20 cellular contexts compared by ENCODE assay signal in the genomic region with DNA sequence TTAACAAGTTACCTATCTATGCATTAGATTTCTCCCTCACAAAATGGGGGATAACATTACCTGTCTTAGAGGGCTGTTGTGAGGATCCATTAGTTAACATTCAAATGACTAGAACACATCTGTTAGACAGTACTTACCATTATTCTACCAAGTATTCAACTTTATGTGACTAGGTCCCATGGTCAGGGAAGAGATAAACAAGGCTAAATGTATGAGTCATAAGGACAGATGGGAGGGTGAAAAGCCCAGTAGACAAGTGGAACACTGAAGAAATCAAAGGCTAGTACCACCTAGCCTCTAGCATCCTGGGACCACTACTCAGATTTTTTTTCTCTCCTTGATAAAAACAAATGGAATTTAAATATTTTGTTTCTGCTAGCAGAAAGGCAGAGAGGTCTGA. TPM values are rescaled to one million over a fixed set of nuclear protein-coding genes. Genes with fewer than 3 reads are reported as not detected.
A peak's percentile ranks its signal among the peaks of the same experiment; 100 is the strongest.
DNase-seq lines count a peak whose midpoint lies in the region; ATAC-seq and TF ChIP-seq lines count a peak whose summit lies in the region.
"Had no signal": no experiment of that assay in that cellular context is flagged by ENCODE, and none has a peak within 500 bp of the region (broad histone marks: within the 10 kb centered on the region; RNA-seq: fewer than 3 reads in every experiment).

No MANE protein-coding gene starts in this region.

- no peaks in the 10 kb centered on the region for H3K27me3 ChIP-seq in PC-3 (ENCODE audit: low read length)
- H3K27me3 ChIP-seq in osteoblast (ENCODE audit: insufficient read depth, low read length), result no peaks in the 10 kb centered on the region

- peak overlapping the region; percentile 26 for H3K4me3 Mint-ChIP-seq in endothelial cell (ENCODE audit: unreplicated experiment)
- H3K4me3 Mint-ChIP-seq: activated CD8-positive, alpha-beta T cell treated with anti-CD3 and anti-CD28 coated beads, Interleukin-2, amount 10 ng/mL, durations not matched to agents 7 days and 5 days; brain; CD4-positive, alpha-beta T cell; immature natural killer cell had no signal

- H3K4me2 ChIP-seq in PC-3 (ENCODE audit: low read length), result no peak overlapping the region
- no peak overlapping the region for H3K4me2 ChIP-seq in osteoblast (ENCODE audit: insufficient read depth, low read length)

- H3K36me3 Mint-ChIP-seq in endothelial cell (ENCODE audit: low read depth, unreplicated experiment), result peaks cover 17% of the 10 kb centered on the region

- BruUV-seq in PC-3 (replicated peaks; lab: Mats Ljungman, UMichigan), result no TSS peak

- H3K9me3 Mint-ChIP-seq in endothelial cell (ENCODE audit: unreplicated experiment), result no peaks in the 10 kb centered on the region
- H3K9me3 Mint-ChIP-seq: brain; CD4-positive, alpha-beta T cell; immature natural killer cell had no signal

- DNase-seq in COLO829 (ENCODE audit: low spot score) (peak; percentile 79), PC-3 (peak; percentile 38), endothelial cell (ENCODE audit: low spot score) (no peak), osteoblast (ENCODE audit: insufficient read length, low spot score, missing footprints) (peak; percentile 84), NCI-H446 treated with DMSO at 0.1 percent for 48 hours (lab: John Stamatoyannopoulos, UW) (no peak), cerebellar cortex (ENCODE audit: low spot score) (no peak)
- no peak for DNase-seq in stimulated activated CD4-positive, alpha-beta T cell treated with anti-CD3 and anti-CD28 coated beads, Interleukin-4, amount 100 ng/mL, for 1 hour
- DNase-seq: activated CD8-positive, alpha-beta T cell treated with anti-CD3 and anti-CD28 coated beads, Interleukin-2, amount 10 ng/mL, durations not matched to agents 7 days and 5 days; activated effector memory CD4-positive, alpha-beta T cell treated with anti-CD3 and anti-CD28 coated beads, Interleukin-2, amount 50 U/mL, for 16 hours; CD4-positive, alpha-beta T cell; effector CD4-positive, alpha-beta T cell; immature natural killer cell; mammary epithelial cell; MV-4-11; NCI-H2081; stimulated activated CD4-positive, alpha-beta T cell treated with anti-CD3 and anti-CD28 coated beads, Interleukin-15, amount 100 ng/mL, for 24 hours; WERI-Rb-1 had no signal

- H3K79me2 ChIP-seq in PC-3 (ENCODE audit: low read length) (no peaks in the 10 kb centered on the region), osteoblast (ENCODE audit: insufficient read depth, low read length) (peaks cover 3% of the 10 kb centered on the region)

- intact Hi-C loops in PC-3 (cut with micrococcal nuclease), result no loop called here

- TF ChIP-seq CTCF in PC-3 (conservative IDR thresholded peaks at IDR 0.05; ENCODE audit: low read depth, low read length) (no peak), endothelial cell (IDR thresholded peaks at IDR 0.05; ENCODE audit: unreplicated experiment) (no peak), osteoblast (IDR thresholded peaks at IDR 0.05; ENCODE audit: extremely low read depth, low read depth, low read length) (no peak)

- H3K4me1 Mint-ChIP-seq in endothelial cell (ENCODE audit: unreplicated experiment), result no peaks in the 10 kb centered on the region
- H3K4me1 Mint-ChIP-seq: brain, immature natural killer cell had no signal

- no peak overlapping the region for H3K9ac ChIP-seq in PC-3 (ENCODE audit: low read length)

- H3F3A ChIP-seq in PC-3 (ENCODE audit: low read length, unreplicated experiment), result no peaks in the 10 kb centered on the region

- H3K27ac Mint-ChIP-seq in endothelial cell (ENCODE audit: unreplicated experiment), result no peak overlapping the region
- H3K27ac Mint-ChIP-seq: CD4-positive, alpha-beta T cell had no signal

- H3K4me1 ChIP-seq in PC-3 (ENCODE audit: insufficient read depth, low read length) (peaks cover 9% of the 10 kb centered on the region; the same call in 1 of the 2 replicates), osteoblast (ENCODE audit: insufficient read depth, low read length) (peaks cover 12% of the 10 kb centered on the region)

- no peak overlapping the region for H2AFZ ChIP-seq in PC-3 (ENCODE audit: low read length)
- no peak overlapping the region for H2AFZ ChIP-seq in osteoblast (ENCODE audit: low read length)

- ATAC-seq in PC-3, result peak; percentile 59; the same call in 1 of the 2 replicates
- ATAC-seq: activated CD8-positive, alpha-beta T cell treated with anti-CD3 and anti-CD28 coated beads, Interleukin-2, amount 10 ng/mL, durations not matched to agents 7 days and 5 days had no signal

- POLR2A ChIA-PET in PC-3 (lab: Charles Lee; ENCODE audit: unreplicated experiment), result no interaction called here

- H3K27me3 Mint-ChIP-seq in endothelial cell (ENCODE audit: unreplicated experiment), result no peaks in the 10 kb centered on the region
- H3K27me3 Mint-ChIP-seq: brain; CD4-positive, alpha-beta T cell had no signal

- CTCF ChIA-PET in PC-3 (lab: Charles Lee), result no interaction called here

- H4K20me1 ChIP-seq in PC-3 (ENCODE audit: low read length) (peaks cover 3% of the 10 kb centered on the region; the same call in 1 of the 2 replicates), osteoblast (ENCODE audit: insufficient read depth, low read length) (peaks cover 7% of the 10 kb centered on the region)

- H3K4me3 ChIP-seq in PC-3 (ENCODE audit: low read length) (no peak overlapping the region), osteoblast (ENCODE audit: insufficient read depth, low read length) (no peak overlapping the region)

- no peaks in the 10 kb centered on the region for H3K9me2 ChIP-seq in PC-3 (replicated peaks; ENCODE audit: low read length)

- H3K36me3 ChIP-seq in PC-3 (ENCODE audit: low read depth, low read length) (peaks cover 58% of the 10 kb centered on the region), osteoblast (ENCODE audit: insufficient read depth, low read length) (peaks cover 55% of the 10 kb centered on the region)

- no peak overlapping the region for H3K27ac ChIP-seq in PC-3 (ENCODE audit: low read length)
- peak overlapping the region; percentile 41 for H3K27ac ChIP-seq in osteoblast (ENCODE audit: low read depth, low read length)
- H3K27ac ChIP-seq: WERI-Rb-1 had no signal

- H3K9me3 ChIP-seq in PC-3 (ENCODE audit: low read length), result no peaks in the 10 kb centered on the region
- H3K9me3 ChIP-seq in osteoblast (ENCODE audit: low read depth, low read length), result no peaks in the 10 kb centered on the region

RNA-seq across cellular contexts. Expression of a gene that starts 9.0 kb away (rescaled TPM):
- total RNA-seq in PC-3 (2014; rRNA removed) (1.1 TPM in 1 of 2 replicates, not detected in the other), endothelial cell (ENCODE audit: unreplicated experiment) (not detected), osteoblast (not detected in 2 replicates)
- total RNA-seq: activated CD8-positive, alpha-beta T cell treated with anti-CD3 and anti-CD28 coated beads, Interleukin-2, amount 10 ng/mL, durations not matched to agents 7 days and 5 days; CD4-positive, alpha-beta T cell; glomerular endothelial cell; subcutaneous adipose tissue had no signal

RNA-seq across cellular contexts. Expression of a gene that starts 12.6 kb away (rescaled TPM):
- total RNA-seq in PC-3 (2014; rRNA removed), result 49.8 and 52.2 TPM in 2 replicates
- 97.2 TPM for total RNA-seq in endothelial cell (ENCODE audit: unreplicated experiment)
- 118 and 137 TPM in 2 replicates for total RNA-seq in osteoblast

RNA-seq across cellular contexts. Expression of a gene that starts 24.0 kb away (rescaled TPM):
- total RNA-seq in PC-3 (2014; rRNA removed) (8.1 and 11.2 TPM in 2 replicates), endothelial cell (ENCODE audit: unreplicated experiment) (2.9 TPM), osteoblast (0.88 and 1.4 TPM in 2 replicates)

RNA-seq across cellular contexts. Expression of a gene that starts 25.5 kb away (rescaled TPM):
- total RNA-seq in PC-3 (2014; rRNA removed) (126 and 130 TPM in 2 replicates), endothelial cell (ENCODE audit: unreplicated experiment) (75.2 TPM), osteoblast (49.2 and 50.7 TPM in 2 replicates)

RNA-seq across cellular contexts. Expression of a gene that starts 30.0 kb away (rescaled TPM):
- total RNA-seq in PC-3 (2014; rRNA removed) (666 and 692 TPM in 2 replicates), endothelial cell (ENCODE audit: unreplicated experiment) (218 TPM), osteoblast (258 and 276 TPM in 2 replicates)

Comparison
In these comparisons a context has a peak if more than half of its experiments do, and no peak if none do; other contexts are left out.
1. DNase-seq: peak in COLO829 (single experiment), PC-3 (single experiment) and osteoblast (single experiment); none in endothelial cell (single experiment), NCI-H446 treated with DMSO at 0.1 percent for 48 hours (single experiment), cerebellar cortex (single experiment) and stimulated activated CD4-positive, alpha-beta T cell treated with anti-CD3 and anti-CD28 coated beads, Interleukin-4, amount 100 ng/mL, for 1 hour (single experiment).